In genomic region chr10:71145352-71145945, GRCh38 we compare ENCODE assay signal across 22 cellular contexts.
"Had no signal": no experiment of that assay in that cellular context is flagged by ENCODE, and none has a peak within 500 bp of the region (broad histone marks: within the 10 kb centered on the region; RNA-seq: fewer than 3 reads in every experiment).

No MANE protein-coding gene starts in this region.

- FAIRE-seq: RCC 7860 had no signal

- H3K36me3 ChIP-seq: SJSA1 had no signal

- H3K9me3 ChIP-seq: SJSA1 had no signal

- H3K27ac ChIP-seq: SJSA1, SK-N-MC had no signal

- H3K4me1 ChIP-seq: SJSA1 had no signal

- H3K4me3 ChIP-seq: SJSA1, SK-N-MC had no signal

- DNase-seq: KBM-7, MV-4-11, NCI-H1048, NCI-H1105, NCI-H1417 treated with DMSO at 0.1 percent for 48 hours, NCI-H146, NCI-H1694 treated with DMSO at 0.1 percent for 48 hours, NCI-H1930, NCI-H2081, NCI-H2171, NCI-H226, NCI-H446, NCI-H510A, NCI-H524 treated with DMSO at 0.1 percent for 48 hours, NCI-H69, NCI-H774, Right ventricle myocardium superior, RPMI8226, SIG-M5 had no signal

- H3K27me3 ChIP-seq: SJSA1 had no signal
